Comparison of ENCODE assay signal across 11 cellular contexts in the genomic region with DNA sequence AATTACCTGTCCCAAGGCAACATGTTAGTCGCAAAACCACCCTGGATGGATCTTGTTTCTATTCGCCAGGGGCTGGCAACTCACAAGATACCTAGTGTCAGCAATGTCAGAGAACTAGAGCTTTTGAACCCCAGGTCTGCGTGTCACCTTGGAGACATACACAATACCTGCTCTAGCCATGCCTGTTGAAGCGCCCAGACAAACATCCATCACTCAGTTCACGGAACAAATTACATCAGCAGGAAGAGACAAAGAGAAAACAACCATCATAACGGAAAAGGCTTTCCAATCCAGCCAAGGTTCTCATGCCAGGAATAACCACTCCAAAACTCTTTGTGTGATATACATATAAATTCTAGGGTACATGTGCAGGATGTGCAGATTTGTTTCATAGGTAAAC. TPM values are rescaled to one million over a fixed set of nuclear protein-coding genes. Genes with fewer than 3 reads are reported as not detected.
DNase-seq lines count a peak whose midpoint lies in the region; ATAC-seq and TF ChIP-seq lines count a peak whose summit lies in the region.
"Had no signal": no experiment of that assay in that cellular context is flagged by ENCODE, and none has a peak within 500 bp of the region (broad histone marks: within the 10 kb centered on the region; RNA-seq: fewer than 3 reads in every experiment).

No MANE protein-coding gene starts in this region.

- H3K36me3 Mint-ChIP-seq in stimulated activated naive B cell treated with anti-CD40 and anti-IgM and Interleukin-4, amounts not matched to agents 10 μg/mL and 1 μg/mL and 100 μg/mL, for 72 hours = peaks cover 12 to 17% of the 10 kb centered on the region in 2 donors

- H3K27ac Mint-ChIP-seq in stimulated activated naive B cell treated with anti-CD40 and anti-IgM and Interleukin-4, amounts not matched to agents 10 μg/mL and 1 μg/mL and 100 μg/mL, for 72 hours = no peak overlapping the region

- H3K9me3 Mint-ChIP-seq in stimulated activated naive B cell treated with anti-CD40 and anti-IgM and Interleukin-4, amounts not matched to agents 10 μg/mL and 1 μg/mL and 100 μg/mL, for 72 hours = no peaks in the 10 kb centered on the region

- POLR2A ChIA-PET in PC-9 (lab: Charles Lee; ENCODE audit: unreplicated experiment) = interaction anchor here (1.0 kb wide), 1 partner anchor 32 kb away, joined by 7 read pairs; no protein-coding TSS in a partner anchor

- intact Hi-C loops in PC-9 (cut with micrococcal nuclease; ENCODE audit: unreplicated experiment) (loop anchor here (1.0 to 10.0 kb wide), 2 partner anchors 11 to 479 kb away; a partner anchor contains a TSS), esophagus muscularis mucosa (cut with DNase I) (loop anchor here (5.0 kb wide), 1 partner anchor 37 kb away; no protein-coding TSS in a partner anchor), sigmoid colon (cut with DNase I) (loop anchor here (5.0 to 10.0 kb wide), 2 partner anchors 42 to 369 kb away; no protein-coding TSS in a partner anchor)

- peaks cover 31 to 43% of the 10 kb centered on the region in 2 donors for H3K4me1 Mint-ChIP-seq in stimulated activated naive B cell treated with anti-CD40 and anti-IgM and Interleukin-4, amounts not matched to agents 10 μg/mL and 1 μg/mL and 100 μg/mL, for 72 hours

- H3K9me2 ChIP-seq in PC-9 (ENCODE audit: insufficient read depth) = no peaks in the 10 kb centered on the region

- no peak for TF ChIP-seq POLR2A in esophagus muscularis mucosa (IDR thresholded peaks at IDR 0.05; ENCODE audit: low read depth)
- no peak for TF ChIP-seq POLR2A in sigmoid colon (IDR thresholded peaks at IDR 0.05)

- peaks cover 72% of the 10 kb centered on the region for H3K79me2 ChIP-seq in PC-9 (ENCODE audit: low read depth)

- H3K36me3 ChIP-seq in PC-9 (ENCODE audit: low read depth) (peaks cover 32% of the 10 kb centered on the region), esophagus muscularis mucosa (peaks cover 0 to 22% (median 4%) of the 10 kb centered on the region in 4 donors), sigmoid colon (no peaks in the 10 kb centered on the region)
- H3K36me3 ChIP-seq: adrenal gland, neutrophil had no signal

- CTCF ChIA-PET in PC-9 (lab: Charles Lee) = interaction anchor here (0.5 to 1.0 kb wide), 3 partner anchors 12 to 694 kb away, joined by 3 to 4 read pairs (median 3); no protein-coding TSS in a partner anchor

- WGBS in esophagus muscularis mucosa = 59% methylated on average over 6 of the region's 6 CpGs
- WGBS in sigmoid colon, 2 donors = 65 to 79% methylated on average over 6 of the region's 6 CpGs

- DNase-seq in NCI-H1105 treated with DMSO at 0.1 percent for 48 hours (lab: John Stamatoyannopoulos, UW) = peak; percentile 5
- DNase-seq in NCI-H1105 (lab: John Stamatoyannopoulos, UW) = no peak
- DNase-seq in PC-9 = no peak
- no peak for DNase-seq in esophagus muscularis mucosa (ENCODE audit: extremely low spot score)
- no peak for DNase-seq in sigmoid colon
- DNase-seq in cerebellar nuclear complex (lab: John Stamatoyannopoulos, UW) = no peak
- no peak for DNase-seq in stimulated activated naive B cell treated with anti-CD40 and anti-IgM and Interleukin-4, amounts not matched to agents 10 μg/mL and 1 μg/mL and 100 μg/mL, for 72 hours
- DNase-seq: 8988T had no signal

- H3K9me3 ChIP-seq in PC-9 (ENCODE audit: insufficient read depth, low read depth) (no peaks in the 10 kb centered on the region), esophagus muscularis mucosa (no peaks in the 10 kb centered on the region), sigmoid colon (no peaks in the 10 kb centered on the region)
- H3K9me3 ChIP-seq: adrenal gland, neutrophil had no signal

- TF ChIP-seq EP300 in esophagus muscularis mucosa (IDR thresholded peaks at IDR 0.05) = no peak
- TF ChIP-seq EP300 in sigmoid colon (IDR thresholded peaks at IDR 0.05) = no peak

- H3K27ac ChIP-seq in PC-9 (no peak overlapping the region), esophagus muscularis mucosa (replicated peaks in 1 of 4) (peak overlapping the region; percentile 93 to 95 (median 94)), sigmoid colon (peak overlapping the region; percentile 82 to 93 (median 92))

- H3K4me3 ChIP-seq in PC-9 (peak overlapping the region; percentile 69), esophagus muscularis mucosa (peak overlapping the region; percentile 81 to 93 (median 87)), sigmoid colon (peak overlapping the region in 3 of 4 donors; percentile 73 to 91 (median 87))

- H3K4me2 ChIP-seq in PC-9 = peak overlapping the region; percentile 97

- H4K20me1 ChIP-seq in PC-9 (ENCODE audit: insufficient read depth) = peaks cover 45% of the 10 kb centered on the region

- TF ChIP-seq CTCF in PC-9 (conservative IDR thresholded peaks at IDR 0.05) (no peak), esophagus muscularis mucosa (IDR thresholded peaks at IDR 0.05) (no peak), sigmoid colon (IDR thresholded peaks at IDR 0.05) (no peak)

- BruUV-seq in PC-9 (replicated peaks; lab: Mats Ljungman, UMichigan) = no TSS peak

- H3F3A ChIP-seq in PC-9 (ENCODE audit: insufficient read depth, low read depth) = peaks cover 26% of the 10 kb centered on the region

- H3K4me3 Mint-ChIP-seq in stimulated activated naive B cell treated with anti-CD40 and anti-IgM and Interleukin-4, amounts not matched to agents 10 μg/mL and 1 μg/mL and 100 μg/mL, for 72 hours = no peak overlapping the region

- H3K4me1 ChIP-seq in PC-9 (replicated peaks; ENCODE audit: insufficient read depth) (peaks cover 52% of the 10 kb centered on the region), esophagus muscularis mucosa (peaks cover 47 to 74% (median 73%) of the 10 kb centered on the region in 4 donors), sigmoid colon (peaks cover 0 to 66% (median 53%) of the 10 kb centered on the region in 4 donors)

- ATAC-seq in GM18519 (IDR thresholded peaks at IDR 0.05; ENCODE audit: low FRiP score, unreplicated experiment) = no peak
- ATAC-seq in stimulated activated naive B cell treated with anti-CD40 and anti-IgM and Interleukin-4, amounts not matched to agents 10 μg/mL and 1 μg/mL and 100 μg/mL, for 72 hours (replicated peaks) = no peak

- H3K27me3 Mint-ChIP-seq in stimulated activated naive B cell treated with anti-CD40 and anti-IgM and Interleukin-4, amounts not matched to agents 10 μg/mL and 1 μg/mL and 100 μg/mL, for 72 hours = no peaks in the 10 kb centered on the region

- H2AFZ ChIP-seq in PC-9 = no peak overlapping the region

- H3K27me3 ChIP-seq in PC-9 (ENCODE audit: insufficient read depth, low read depth) = no peaks in the 10 kb centered on the region
- no peaks in the 10 kb centered on the region for H3K27me3 ChIP-seq in esophagus muscularis mucosa
- H3K27me3 ChIP-seq in sigmoid colon = no peaks in the 10 kb centered on the region
- H3K27me3 ChIP-seq: adrenal gland, neutrophil had no signal

RNA-seq across cellular contexts. Expression of a gene that starts 2.2 kb away (rescaled TPM):
- total RNA-seq in PC-9 (2021) = 288 and 291 TPM in 2 replicates
- 100 to 1,000 TPM; 135 to 528 (median 378) TPM for total RNA-seq in esophagus muscularis mucosa
- total RNA-seq in sigmoid colon = 100 to 1,000 TPM; 160 to 206 (median 183) TPM
- 100 to 1,000 TPM in 1 of 3 donors, 10 to 100 TPM in 2; 54.1 to 210 (median 80.7) TPM for polyA plus RNA-seq in sigmoid colon

RNA-seq across cellular contexts. Expression of a gene that starts 33.4 kb away (rescaled TPM):
- total RNA-seq in PC-9 (2021) = 0.90 TPM in 1 of 2 replicates, not detected in the other
- not detected for total RNA-seq in esophagus muscularis mucosa
- not detected for total RNA-seq in sigmoid colon
- not detected for polyA plus RNA-seq in sigmoid colon
- total RNA-seq: adrenal gland had no signal

RNA-seq across cellular contexts. Expression of a gene that starts 40.3 kb away (rescaled TPM):
- total RNA-seq in PC-9 (2021) = 28.3 and 32.9 TPM in 2 replicates
- total RNA-seq in esophagus muscularis mucosa = 10 to 100 TPM; 26.5 to 49.2 (median 43.8) TPM
- total RNA-seq in sigmoid colon = 10 to 100 TPM; 36.8 to 53.5 (median 50.4) TPM
- 10 to 100 TPM; 20.2 to 34.7 (median 27.6) TPM for polyA plus RNA-seq in sigmoid colon
